8 cellular contexts compared by ENCODE assay signal in genomic region chr3:139329364-139329850, GRCh38. TPM values are rescaled to one million over a fixed set of nuclear protein-coding genes. Genes with fewer than 3 reads are reported as not detected.
A peak's percentile ranks its signal among the peaks of the same experiment; 100 is the strongest.
DNase-seq lines count a peak whose midpoint lies in the region; ATAC-seq and TF ChIP-seq lines count a peak whose summit lies in the region.

No MANE protein-coding gene starts in this region.

- TF ChIP-seq POLR2A in gastroesophageal sphincter (IDR thresholded peaks at IDR 0.05), result no peak
- TF ChIP-seq POLR2A in thyroid gland (IDR thresholded peaks at IDR 0.05), result no peak

- no peaks in the 10 kb centered on the region for H3K4me1 ChIP-seq in HAP-1
- peaks cover 0 to 8% (median 0%) of the 10 kb centered on the region in 3 donors for H3K4me1 ChIP-seq in gastroesophageal sphincter
- peaks cover 2% of the 10 kb centered on the region for H3K4me1 ChIP-seq in osteoblast (ENCODE audit: insufficient read depth, low read length)
- no peaks in the 10 kb centered on the region for H3K4me1 ChIP-seq in thyroid gland

- TF ChIP-seq EP300 in gastroesophageal sphincter (IDR thresholded peaks at IDR 0.05), result no peak

- H3K27ac ChIP-seq in gastroesophageal sphincter, result no peak overlapping the region
- H3K27ac ChIP-seq in osteoblast (ENCODE audit: low read depth, low read length), result no peak overlapping the region
- no peak overlapping the region for H3K27ac ChIP-seq in thyroid gland

- H3K36me3 ChIP-seq in HAP-1 (replicated peaks), result no peaks in the 10 kb centered on the region
- no peaks in the 10 kb centered on the region for H3K36me3 ChIP-seq in gastroesophageal sphincter
- H3K36me3 ChIP-seq in osteoblast (ENCODE audit: insufficient read depth, low read length), result no peaks in the 10 kb centered on the region
- no peaks in the 10 kb centered on the region for H3K36me3 ChIP-seq in thyroid gland

- in situ Hi-C loops in HAP-1 (cut with MboI; ENCODE audit: low sequenced_read_pairs), result no loop called here

- ATAC-seq in gastroesophageal sphincter, result peak; percentile 91

- peak overlapping the region; percentile 65 for H2AFZ ChIP-seq in osteoblast (ENCODE audit: low read length)

- DNase-seq in GM04503 (ENCODE audit: low read depth) (peak; percentile 34), HAP-1 (ENCODE audit: low spot score in 2 of 2) (peak; percentile 70 to 95), LoVo (ENCODE audit: low spot score) (peak; percentile 86), SIG-M5 (lab: John Stamatoyannopoulos, UW) (peak; percentile 50), osteoblast (ENCODE audit: insufficient read length, low spot score, missing footprints) (peak; percentile 97), thyroid gland (peak; percentile 81 to 88)
- peak; percentile 95 for DNase-seq in activated effector memory CD4-positive, alpha-beta T cell treated with anti-CD3 and anti-CD28 coated beads, Interleukin-2, amount 50 U/mL, for 16 hours

- H3K9me3 ChIP-seq in HAP-1 (no peaks in the 10 kb centered on the region), gastroesophageal sphincter (no peaks in the 10 kb centered on the region), osteoblast (ENCODE audit: low read depth, low read length) (no peaks in the 10 kb centered on the region), thyroid gland (no peaks in the 10 kb centered on the region)

- H3K4me3 ChIP-seq in HAP-1 (peak overlapping the region; percentile 21), gastroesophageal sphincter (peak overlapping the region in 1 of 2 donors; percentile 16), osteoblast (ENCODE audit: insufficient read depth, low read length) (peak overlapping the region; percentile 30), thyroid gland (replicated peaks in 1 of 3) (no peak overlapping the region)

- H3K4me2 ChIP-seq in osteoblast (ENCODE audit: insufficient read depth, low read length), result peak overlapping the region; percentile 69

- 38 to 100% methylated on average over 1 to 4 of the region's 25 CpGs for WGBS in gastroesophageal sphincter (ENCODE audit: low coverage in 1 of 2), 2 donors
- WGBS in thyroid gland, 2 donors, result 14 to 15% methylated on average over 19 to 21 of the region's 25 CpGs

- TF ChIP-seq CTCF in gastroesophageal sphincter (IDR thresholded peaks at IDR 0.05) (peak; percentile 84 to 99 (median 88)), osteoblast (IDR thresholded peaks at IDR 0.05; ENCODE audit: extremely low read depth, low read depth, low read length) (peak; percentile 98), thyroid gland (IDR thresholded peaks at IDR 0.05) (peak; percentile 96 to 99 (median 98))

- H3K27me3 ChIP-seq in HAP-1 (ENCODE audit: low read depth) (peaks cover 10% of the 10 kb centered on the region), gastroesophageal sphincter (peaks cover 44% of the 10 kb centered on the region), osteoblast (ENCODE audit: insufficient read depth, low read length) (peaks cover 25% of the 10 kb centered on the region), thyroid gland (no peaks in the 10 kb centered on the region)

- no peaks in the 10 kb centered on the region for H3K79me2 ChIP-seq in osteoblast (ENCODE audit: insufficient read depth, low read length)

- intact Hi-C loops in thyroid gland (cut with DNase I), result loop anchor here (5.0 kb wide), 1 partner anchor 217 kb away; no protein-coding TSS in a partner anchor

- H4K20me1 ChIP-seq in osteoblast (ENCODE audit: insufficient read depth, low read length), result no peaks in the 10 kb centered on the region

RNA-seq across cellular contexts. Expression of gene MRPS22, which starts 14.4 kb away (rescaled TPM):
- 10 to 100 TPM; 52.6 to 68.8 (median 56.6) TPM for total RNA-seq in gastroesophageal sphincter
- 65.1 and 68.1 TPM in 2 replicates for total RNA-seq in osteoblast
- 10 to 100 TPM; 40.1 to 60.9 (median 48.6) TPM for total RNA-seq in thyroid gland

Comparison
In these comparisons a context has a peak if more than half of its experiments do, and no peak if none do; other contexts are left out.
1. DNase-seq: peak in every context shown above with its lines; median percentile 97 in osteoblast; 95 in activated effector memory CD4-positive, alpha-beta T cell treated with anti-CD3 and anti-CD28 coated beads, Interleukin-2, amount 50 U/mL, for 16 hours; 86 in LoVo; 84 in thyroid gland; 82 in HAP-1; 50 in SIG-M5; 34 in GM04503.
2. H3K4me3 ChIP-seq: peak in HAP-1 (single experiment) and osteoblast (single experiment); none in thyroid gland (0 of 3).
3. Peak in every context shown above with its lines, with median percentiles within 50 percentile points of each other: CTCF ChIP-seq.